Comparison of ENCODE assay signal across 1 cellular context in the genomic region with DNA sequence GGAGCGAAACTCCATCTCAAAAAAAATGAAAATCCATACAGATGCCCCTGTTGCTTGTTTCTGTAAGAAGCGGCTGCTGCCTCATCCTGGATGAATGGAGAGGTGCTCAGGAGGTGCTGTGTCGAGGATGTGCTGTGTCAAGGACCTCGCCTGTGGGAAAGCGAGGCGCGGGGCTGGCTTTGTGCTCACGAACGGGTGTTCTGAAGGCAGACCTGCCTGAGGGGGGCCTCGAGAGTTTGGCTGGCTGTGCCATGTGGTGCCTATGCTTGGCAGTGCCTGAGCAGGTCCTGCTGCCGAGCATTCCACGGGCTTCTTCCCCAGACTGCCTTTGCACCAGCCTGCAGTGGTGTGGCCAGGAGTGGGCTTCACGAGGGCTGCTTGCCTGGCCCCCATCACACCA.
TF ChIP-seq lines count a peak whose summit lies in the region.

No MANE protein-coding gene starts in this region.

TF ChIP-seq in H1, 55 proteins besides CTCF, POLR2A, EP300 and RAD21 (continued from another document):
- TF ChIP-seq, protein P1, sequence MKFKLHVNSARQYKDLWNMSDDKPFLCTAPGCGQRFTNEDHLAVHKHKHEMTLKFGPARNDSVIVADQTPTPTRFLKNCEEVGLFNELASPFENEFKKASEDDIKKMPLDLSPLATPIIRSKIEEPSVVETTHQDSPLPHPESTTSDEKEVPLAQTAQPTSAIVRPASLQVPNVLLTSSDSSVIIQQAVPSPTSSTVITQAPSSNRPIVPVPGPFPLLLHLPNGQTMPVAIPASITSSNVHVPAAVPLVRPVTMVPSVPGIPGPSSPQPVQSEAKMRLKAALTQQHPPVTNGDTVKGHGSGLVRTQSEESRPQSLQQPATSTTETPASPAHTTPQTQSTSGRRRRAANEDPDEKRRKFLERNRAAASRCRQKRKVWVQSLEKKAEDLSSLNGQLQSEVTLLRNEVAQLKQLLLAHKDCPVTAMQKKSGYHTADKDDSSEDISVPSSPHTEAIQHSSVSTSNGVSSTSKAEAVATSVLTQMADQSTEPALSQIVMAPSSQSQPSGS (IDR thresholded peaks at IDR 0.05; ENCODE audit: low read length), result no peak
- TF ChIP-seq SP4 (IDR thresholded peaks at IDR 0.05; ENCODE audit: low read length), result no peak
- no peak for TF ChIP-seq BCL11A (IDR thresholded peaks at IDR 0.05; ENCODE audit: low read depth in 2 of 2, low read length in 2 of 2)
